ENCODE assay signal across 28 cellular contexts in the genomic region with DNA sequence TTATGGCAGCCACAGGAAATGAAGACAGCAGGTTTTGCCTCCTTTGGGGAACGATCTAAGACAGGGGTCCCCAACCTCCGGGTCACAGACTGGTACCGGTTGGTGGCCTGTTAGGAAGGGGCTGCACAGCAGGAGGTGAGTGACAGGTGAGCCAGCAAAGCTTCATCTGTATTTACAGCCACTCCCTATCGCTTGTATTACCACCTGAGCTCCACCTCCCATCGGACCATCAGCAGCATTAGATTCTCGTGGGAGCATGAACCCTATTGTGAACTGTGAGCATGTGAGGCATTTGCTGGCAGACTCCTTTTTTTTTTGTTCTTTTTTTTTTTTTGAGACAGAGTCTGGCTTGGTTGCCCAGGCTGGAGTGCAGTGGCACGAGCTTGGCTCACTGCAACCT. TPM values are rescaled to one million over a fixed set of nuclear protein-coding genes. Genes with fewer than 3 reads are reported as not detected.
"Had no signal": no experiment of that assay in that cellular context is flagged by ENCODE, and none has a peak within 500 bp of the region (broad histone marks: within the 10 kb centered on the region; RNA-seq: fewer than 3 reads in every experiment).

No MANE protein-coding gene starts in this region.

- DNase-seq: activated CD4-positive, alpha-beta memory T cell treated with anti-CD3 and anti-CD28 coated beads, Interleukin-2, amount 10 ng/mL, durations not matched to agents 7 days and 5 days; activated CD4-positive, alpha-beta T cell treated with anti-CD3 and anti-CD28 coated beads for 1 hour; activated CD4-positive, alpha-beta T cell treated with anti-CD3 and anti-CD28 coated beads for 4 hours; activated CD4-positive, alpha-beta T cell treated with anti-CD3 and anti-CD28 coated beads, Interleukin-2, amount 10 ng/mL, durations not matched to agents 7 days and 5 days; activated CD4-positive, alpha-beta T cell treated with anti-CD3 and anti-CD28 coated beads, Interleukin-2, amount 50 U/mL, for 4 hours; activated CD8-positive, alpha-beta memory T cell treated with anti-CD3 and anti-CD28 coated beads, Interleukin-2, amount 50 U/mL, for 48 hours; activated effector memory CD4-positive, alpha-beta T cell treated with Interleukin-2 at 50 U/mL for 16 hours; activated gamma-delta T cell treated with Interleukin-2 at 50 U/mL for 16 hours; activated naive CD4-positive, alpha-beta T cell treated with anti-CD3 and anti-CD28 coated beads, Interleukin-2, amount 50 U/mL, for 16 hours; activated naive CD4-positive, alpha-beta T cell treated with Interleukin-2 at 50 U/mL for 16 hours; activated T-cell treated with anti-CD3 and anti-CD28 coated beads, Interleukin-2, amount 50 U/mL, for 4 hours; amniotic stem cell; anterior cingulate cortex; brain microvascular endothelial cell; effector memory CD4-positive, alpha-beta T cell; endodermal cell; foreskin fibroblast; head of caudate nucleus; T-helper 2 cell had no signal

- ATAC-seq: activated T-cell treated with anti-CD3 and anti-CD28 coated beads, Interleukin-2, amount 50 U/mL, for 4 hours; activated T-helper 17 cell treated with anti-CD3 and anti-CD28 coated beads, Interleukin-2, amount 50 U/mL, for 72 hours; esophagus mucosa; WTC11 had no signal

- H3K27me3 ChIP-seq: brain microvascular endothelial cell, dorsolateral prefrontal cortex had no signal

- H3K4me3 ChIP-seq: coronary artery, dorsolateral prefrontal cortex had no signal

- H3K36me3 ChIP-seq: brain microvascular endothelial cell had no signal

- H3K27ac ChIP-seq: brain microvascular endothelial cell, coronary artery, dorsolateral prefrontal cortex, VCaP had no signal

RNA-seq across cellular contexts. Expression of a gene that starts 22.2 kb away (rescaled TPM):
- total RNA-seq: activated T-helper 17 cell treated with anti-CD3 and anti-CD28 coated beads, Interleukin-2, amount 50 U/mL, for 72 hours; astrocyte; bronchial epithelial cell; endodermal cell; epithelial cell of proximal tubule had no signal
